8 cellular contexts compared by ENCODE assay signal in the genomic region with DNA sequence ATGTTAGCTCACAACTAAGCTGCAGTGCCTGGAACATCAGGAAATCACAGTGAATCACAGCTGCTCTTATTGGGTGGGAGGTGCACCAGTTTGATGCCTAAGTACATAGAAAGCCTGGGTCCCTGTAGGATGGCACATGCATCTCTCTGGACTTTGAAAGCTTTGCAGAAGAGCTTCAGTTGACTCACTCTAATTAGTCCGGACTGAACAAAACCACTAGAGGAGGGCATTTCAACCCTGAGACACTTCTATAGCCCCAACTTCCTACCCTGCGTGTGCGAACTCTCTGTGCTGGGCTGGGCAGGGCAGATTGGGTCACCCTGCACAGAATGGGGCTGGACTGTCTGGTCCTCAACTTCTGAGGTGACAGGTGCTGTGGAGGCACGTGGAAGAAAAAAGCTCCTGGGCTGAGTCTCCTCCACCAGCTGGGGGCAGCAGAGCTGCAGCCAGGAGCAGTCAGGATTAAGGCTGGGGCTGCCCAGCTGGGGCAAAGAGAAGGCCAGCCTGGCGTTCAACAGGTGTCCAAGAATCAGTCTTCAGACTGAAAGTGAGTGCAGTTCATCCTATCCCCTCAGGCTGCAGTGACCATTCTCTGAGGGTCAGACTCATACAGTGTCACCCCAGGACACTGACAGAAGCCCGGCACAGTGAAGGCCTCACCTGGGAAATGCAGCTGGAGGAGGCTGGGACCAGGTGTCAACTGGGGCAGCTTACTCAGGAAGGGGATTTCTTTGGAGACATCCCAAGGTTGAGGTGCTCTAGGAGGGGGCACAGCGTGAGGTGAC. TPM values are rescaled to one million over a fixed set of nuclear protein-coding genes. Genes with fewer than 3 reads are reported as not detected.
DNase-seq lines count a peak whose midpoint lies in the region; TF ChIP-seq lines count a peak whose summit lies in the region.

No MANE protein-coding gene starts in this region.

- H3K79me2 ChIP-seq in mesendoderm (ENCODE audit: control insufficient read depth, insufficient read depth, low read length), result no peaks in the 10 kb centered on the region

- TF ChIP-seq CTCF in astrocyte of the cerebellum (IDR thresholded peaks at IDR 0.05; ENCODE audit: low read depth, low read length, missing control alignments), result peak; percentile 63

- H3K9ac ChIP-seq in mesendoderm (ENCODE audit: low read length), result no peak overlapping the region

- H3K27ac ChIP-seq in mesendoderm (ENCODE audit: low read depth, low read length), result no peak overlapping the region

- H4K5ac ChIP-seq in mesendoderm (ENCODE audit: low read length), result no peak overlapping the region

- H4K8ac ChIP-seq in mesendoderm (ENCODE audit: low read depth, low read length), result no peak overlapping the region

- no peak overlapping the region for H2BK15ac ChIP-seq in mesendoderm (replicated peaks; ENCODE audit: low read depth)

- no peak overlapping the region for H3K4me3 ChIP-seq in astrocyte of the cerebellum (ENCODE audit: low read depth, low read length)
- H3K4me3 ChIP-seq in mesendoderm (ENCODE audit: low read length), result no peak overlapping the region

- no peaks in the 10 kb centered on the region for H3K36me3 ChIP-seq in mesendoderm (ENCODE audit: control insufficient read depth, insufficient read depth, low read length)

- no peak overlapping the region for H2BK120ac ChIP-seq in mesendoderm (ENCODE audit: low read depth, low read length)

- H3K4me1 ChIP-seq in mesendoderm (ENCODE audit: control insufficient read depth, low read depth, low read length), result no peaks in the 10 kb centered on the region

- in situ Hi-C loops in astrocyte of the cerebellum (cut with HindIII; ENCODE audit: low sequenced_read_pairs), result no loop called here
- in situ Hi-C loops in G401 (cut with HindIII; ENCODE audit: low sequenced_read_pairs), result no loop called here

- H3K79me1 ChIP-seq in mesendoderm (ENCODE audit: low read length), result no peaks in the 10 kb centered on the region

- H3K23ac ChIP-seq in mesendoderm (ENCODE audit: low read length), result no peak overlapping the region

- H3K27me3 ChIP-seq in mesendoderm (ENCODE audit: insufficient read depth, low read length, poor library complexity), result no peaks in the 10 kb centered on the region

- H3K18ac ChIP-seq in mesendoderm (ENCODE audit: low read length), result no peak overlapping the region

- no CpG with 5 or more reads among the region's 7 CpGs for WGBS in mesendoderm (ENCODE audit: extremely low coverage, insufficient coverage, low lambda C conversion rate)

- H3K56ac ChIP-seq in mesendoderm (ENCODE audit: low read length), result no peak overlapping the region

- H3K4me2 ChIP-seq in mesendoderm (ENCODE audit: low read length), result no peak overlapping the region

- DNase-seq in SIG-M5 treated with dmso at 0.1 percent for 504 hours (lab: John Stamatoyannopoulos, UW; ENCODE audit: unreplicated experiment), result peak; percentile 5
- no peak for DNase-seq in SIG-M5 (lab: John Stamatoyannopoulos, UW)
- DNase-seq in LHCN-M2 (ENCODE audit: low read depth), result peak; percentile 31
- DNase-seq in astrocyte of the cerebellum (ENCODE audit: low read depth), result no peak
- peak; percentile 40 for DNase-seq in mesendoderm
- no peak for DNase-seq in NCI-H1092 treated with DMSO at 0.1 percent for 48 hours (lab: John Stamatoyannopoulos, UW)
- DNase-seq in activated CD4-positive, CD25-positive, alpha-beta regulatory T cell treated with anti-CD3 and anti-CD28 coated beads, Interleukin-2, amount 50 U/mL, for 72 hours, result no peak
- no peak for DNase-seq in G401 (ENCODE audit: low spot score)

- no peak overlapping the region for H3K4ac ChIP-seq in mesendoderm (ENCODE audit: low read depth, low read length)

- H2BK5ac ChIP-seq in mesendoderm (ENCODE audit: low read length), result no peak overlapping the region

- H2AK5ac ChIP-seq in mesendoderm (ENCODE audit: low read length), result no peak overlapping the region

RNA-seq across cellular contexts. Expression of a gene that starts 22.1 kb away (rescaled TPM):
- not detected in 2 replicates for total RNA-seq in LHCN-M2 (2014; rRNA removed)
- polyA plus RNA-seq in LHCN-M2 (2012), result not detected
- not detected for polyA plus RNA-seq in mesendoderm (2013, experiment 1 of 2)
- not detected for polyA plus RNA-seq in mesendoderm (2013, experiment 2 of 2)
- not detected in 2 replicates for total RNA-seq in G401 (2014; rRNA removed; shearing (Covaris generic))

Comparison
In these comparisons a context has a peak if more than half of its experiments do, and no peak if none do; other contexts are left out.
1. DNase-seq: peak in SIG-M5 treated with dmso at 0.1 percent for 504 hours (single experiment), LHCN-M2 (single experiment) and mesendoderm (single experiment); none in SIG-M5 (single experiment), astrocyte of the cerebellum (single experiment), NCI-H1092 treated with DMSO at 0.1 percent for 48 hours (single experiment), activated CD4-positive, CD25-positive, alpha-beta regulatory T cell treated with anti-CD3 and anti-CD28 coated beads, Interleukin-2, amount 50 U/mL, for 72 hours (single experiment) and G401 (single experiment).